7 cellular contexts compared by ENCODE assay signal in genomic region chr19:46265217-46265828, GRCh38. TPM values are rescaled to one million over a fixed set of nuclear protein-coding genes. Genes with fewer than 3 reads are reported as not detected.
A peak's percentile ranks its signal among the peaks of the same experiment; 100 is the strongest.
DNase-seq lines count a peak whose midpoint lies in the region; ATAC-seq and TF ChIP-seq lines count a peak whose summit lies in the region.

No MANE protein-coding gene starts in this region.

- DNase-seq in NCI-H1417 (lab: John Stamatoyannopoulos, UW) (peak; percentile 67 to 91 (median 84)), T-helper 1 cell (peak in 4 of 5 donors; percentile 41 to 70 (median 60)), adipocyte (ENCODE audit: low read depth) (peak; percentile 90), left cardiac atrium (peak; percentile 39), retinal pigment epithelial cell (ENCODE audit: low read depth) (no peak)

- H3K36me3 ChIP-seq in adipocyte (ENCODE audit: control insufficient read depth, insufficient read depth, low read length, severe bottlenecking), result no peaks in the 10 kb centered on the region

- intact Hi-C loops in left cardiac atrium (cut with DNase I), result loop anchor here (1.0 to 10.0 kb wide), 3 partner anchors 181 to 236 kb away; no protein-coding TSS in a partner anchor

- no peaks in the 10 kb centered on the region for H3K9me3 ChIP-seq in adipocyte (ENCODE audit: control insufficient read depth, low read length)

- no peak overlapping the region for H3K4me3 ChIP-seq in adipocyte (ENCODE audit: low read length)
- no peak overlapping the region for H3K4me3 ChIP-seq in retinal pigment epithelial cell (ENCODE audit: low read length)

- no peaks in the 10 kb centered on the region for H3K4me1 ChIP-seq in adipocyte (ENCODE audit: control insufficient read depth, insufficient read depth, low read length)

- peaks cover 34% of the 10 kb centered on the region for H3K27me3 ChIP-seq in adipocyte (replicated peaks; ENCODE audit: control insufficient read depth, insufficient read depth, low read length)

- H3K9ac ChIP-seq in adipocyte (ENCODE audit: low read length), result no peak overlapping the region

- TF ChIP-seq CTCF in GM12873 (IDR thresholded peaks at IDR 0.05; ENCODE audit: insufficient read depth, low read depth, low read length, missing control alignments), result peak; percentile 67
- TF ChIP-seq CTCF in retinal pigment epithelial cell (conservative IDR thresholded peaks at IDR 0.05; ENCODE audit: low read depth, low read length), result peak; percentile 73

- ATAC-seq in left cardiac atrium, result peak; percentile 83 to 86
- ATAC-seq in GM19463 (IDR thresholded peaks at IDR 0.05; ENCODE audit: unreplicated experiment), result no peak

RNA-seq across cellular contexts. Expression of gene HIF3A, which starts 31.5 kb away (rescaled TPM):
- total RNA-seq in left cardiac atrium, result 10 to 100 TPM; 51.0 to 53.0 TPM

RNA-seq across cellular contexts. Expression of gene IGFL1, which starts 35.8 kb away (rescaled TPM):
- total RNA-seq in left cardiac atrium, result not detected
